Comparison of ENCODE assay signal across 8 cellular contexts in genomic region chr3:172522871-172523818, GRCh38. TPM values are rescaled to one million over a fixed set of nuclear protein-coding genes. Genes with fewer than 3 reads are reported as not detected.
A peak's percentile ranks its signal among the peaks of the same experiment; 100 is the strongest.
DNase-seq lines count a peak whose midpoint lies in the region; ATAC-seq and TF ChIP-seq lines count a peak whose summit lies in the region.

Gene TNFSF10, minus strand, starts transcription at chr3:172523430. Its CDS starts 46 bp downstream, at chr3:172523384.

- no peaks in the 10 kb centered on the region for H3K36me3 ChIP-seq in effector memory CD4-positive, alpha-beta T cell (ENCODE audit: control insufficient read depth, insufficient read depth, low read length)
- H3K36me3 ChIP-seq in mucosa of rectum (ENCODE audit: control insufficient read depth in 2 of 2, insufficient read depth in 2 of 2, low read length in 2 of 2) = peaks cover 0 to 4% of the 10 kb centered on the region in 2 donors
- no peaks in the 10 kb centered on the region for H3K36me3 ChIP-seq in testis (ENCODE audit: low read depth, missing control alignments)

- peaks cover 20% of the 10 kb centered on the region for H3K4me1 ChIP-seq in effector memory CD4-positive, alpha-beta T cell (ENCODE audit: control insufficient read depth, insufficient read depth, low read length, poor library complexity, severe bottlenecking)
- H3K4me1 ChIP-seq in mucosa of rectum (ENCODE audit: control insufficient read depth in 2 of 2, insufficient read depth in 2 of 2, low read length in 2 of 2) (peaks cover 18 to 32% of the 10 kb centered on the region in 2 donors), testis (no peaks in the 10 kb centered on the region)

- no peaks in the 10 kb centered on the region for H3K27me3 Mint-ChIP-seq in activated CD4-positive, alpha-beta T cell treated with anti-CD3 and anti-CD28 coated beads, Interleukin-2, amount 10 ng/mL, durations not matched to agents 24 days and 14 days

- H3K36me3 Mint-ChIP-seq in activated CD4-positive, alpha-beta T cell treated with anti-CD3 and anti-CD28 coated beads, Interleukin-2, amount 10 ng/mL, durations not matched to agents 24 days and 14 days (ENCODE audit: low read depth) = peaks cover 39% of the 10 kb centered on the region

- no peak for TF ChIP-seq CTCF in testis (IDR thresholded peaks at IDR 0.05)

- peaks cover 43% of the 10 kb centered on the region for H3K4me1 Mint-ChIP-seq in activated CD4-positive, alpha-beta T cell treated with anti-CD3 and anti-CD28 coated beads, Interleukin-2, amount 10 ng/mL, durations not matched to agents 24 days and 14 days

- H3K9me3 ChIP-seq in effector memory CD4-positive, alpha-beta T cell (ENCODE audit: control insufficient read depth, low read length) = no peaks in the 10 kb centered on the region
- H3K9me3 ChIP-seq in mucosa of rectum (ENCODE audit: control insufficient read depth in 2 of 2, low read length in 2 of 2) (no peaks in the 10 kb centered on the region), testis (no peaks in the 10 kb centered on the region)

- WGBS in testis, 2 donors = 31 to 34% methylated on average over 9 of the region's 9 CpGs

- H3K27ac ChIP-seq in effector memory CD4-positive, alpha-beta T cell (ENCODE audit: insufficient read depth, low read length, poor library complexity, severe bottlenecking) = peak within 1 kb of the TSS; percentile 80
- H3K27ac ChIP-seq in mucosa of rectum (ENCODE audit: low read depth in 2 of 2, low read length in 2 of 2) (peak within 1 kb of the TSS; percentile 92 to 94), testis (peak within 1 kb of the TSS; percentile 47 to 49)

- no peak for TF ChIP-seq POLR2A in testis (IDR thresholded peaks at IDR 0.05)

- intact Hi-C loops in activated CD4-positive, alpha-beta T cell treated with anti-CD3 and anti-CD28 coated beads, Interleukin-2, amount 10 ng/mL, durations not matched to agents 24 days and 14 days (cut with micrococcal nuclease) = loop anchor here (1.0 to 2.0 kb wide), 5 partner anchors 27 to 228 kb away; partner anchors contain the start of gene ECT2
- intact Hi-C loops in testis (cut with DNase I; ENCODE audit: low total_unique reads) = no loop called here

- H3K27me3 ChIP-seq in effector memory CD4-positive, alpha-beta T cell (replicated peaks; ENCODE audit: control insufficient read depth, insufficient read depth, low read length, poor library complexity, severe bottlenecking) = no peaks in the 10 kb centered on the region
- H3K27me3 ChIP-seq in mucosa of rectum (ENCODE audit: control insufficient read depth in 2 of 2, insufficient read depth in 2 of 2, low read length in 2 of 2) (no peaks in the 10 kb centered on the region), testis (no peaks in the 10 kb centered on the region)

- H3K27ac Mint-ChIP-seq in activated CD4-positive, alpha-beta T cell treated with anti-CD3 and anti-CD28 coated beads, Interleukin-2, amount 10 ng/mL, durations not matched to agents 24 days and 14 days = peak within 1 kb of the TSS; percentile 94

- peak within 1 kb of the TSS; percentile 81 to 82 for H3K9ac ChIP-seq in mucosa of rectum (ENCODE audit: low read depth in 1 of 2, low read length in 2 of 2)

- peak within 1 kb of the TSS; percentile 87 for H3K4me3 Mint-ChIP-seq in activated CD4-positive, alpha-beta T cell treated with anti-CD3 and anti-CD28 coated beads, Interleukin-2, amount 10 ng/mL, durations not matched to agents 24 days and 14 days

- peak; percentile 91 for ATAC-seq in GM18498 (IDR thresholded peaks at IDR 0.05; ENCODE audit: unreplicated experiment)
- peak; percentile 75 for ATAC-seq in HG02610 (IDR thresholded peaks at IDR 0.05; ENCODE audit: unreplicated experiment)

- H3K9me3 Mint-ChIP-seq in activated CD4-positive, alpha-beta T cell treated with anti-CD3 and anti-CD28 coated beads, Interleukin-2, amount 10 ng/mL, durations not matched to agents 24 days and 14 days = no peaks in the 10 kb centered on the region

- peak; percentile 33 for DNase-seq in NCI-H1436 (lab: John Stamatoyannopoulos, UW)
- peak; percentile 94 for DNase-seq in activated CD4-positive, alpha-beta T cell treated with anti-CD3 and anti-CD28 coated beads, Interleukin-2, amount 10 ng/mL, durations not matched to agents 24 days and 14 days
- peak; percentile 23 to 54 (median 52) for DNase-seq in effector memory CD4-positive, alpha-beta T cell
- peak; percentile 67 for DNase-seq in testis
- no peak for DNase-seq in NCI-H1694 (lab: John Stamatoyannopoulos, UW)

- H3K4me3 ChIP-seq in effector memory CD4-positive, alpha-beta T cell (ENCODE audit: insufficient read depth, low read depth, low read length, poor library complexity, severe bottlenecking) = peak within 1 kb of the TSS; percentile 71
- peak within 1 kb of the TSS; percentile 90 for H3K4me3 ChIP-seq in mucosa of rectum (ENCODE audit: low read length in 2 of 2)
- peak within 1 kb of the TSS; percentile 41 to 42 for H3K4me3 ChIP-seq in testis

RNA-seq across cellular contexts. Expression of gene TNFSF10, which starts in this region (rescaled TPM):
- 71.5 and 77.5 TPM in 2 replicates for total RNA-seq in activated CD4-positive, alpha-beta T cell treated with anti-CD3 and anti-CD28 coated beads, Interleukin-2, amount 10 ng/mL, durations not matched to agents 24 days and 14 days
- total RNA-seq in testis = 1 to 10 TPM; 4.3 to 8.1 TPM
- polyA plus RNA-seq in testis (ENCODE audit: insufficient read depth, low read depth, low replicate concordance) = 10.0 TPM
